ENCODE assay signal across 8 cellular contexts in genomic region chr2:87498169-87498568, GRCh38.
DNase-seq lines count a peak whose midpoint lies in the region; ATAC-seq and FAIRE-seq lines count a peak whose summit lies in the region.
"Not testable (repeated sequence)": the region's sequence is repeated elsewhere in the genome, so short reads cannot be mapped to it uniquely, and the experiment has no call there.

No MANE protein-coding gene starts in this region.

- H3K36me3 Mint-ChIP-seq in activated CD4-positive, alpha-beta T cell treated with anti-CD3 and anti-CD28 coated beads for 36 hours (ENCODE audit: low read depth); activated naive CD8-positive, alpha-beta T cell: not testable (repeated sequence)

- ATAC-seq in GM21381 (IDR thresholded peaks at IDR 0.05; ENCODE audit: unreplicated experiment) = peak; percentile 68
- ATAC-seq in HG02852 (IDR thresholded peaks at IDR 0.05; ENCODE audit: unreplicated experiment) = peak; percentile 76
- ATAC-seq in HG03558 (IDR thresholded peaks at IDR 0.05; ENCODE audit: extremely low read depth, unreplicated experiment) = peak; percentile 52
- peak; percentile 52 for ATAC-seq in activated CD4-positive, alpha-beta T cell treated with anti-CD3 and anti-CD28 coated beads for 36 hours
- peak; percentile 8 to 41 for ATAC-seq in right cardiac atrium

- H3K9me3 ChIP-seq in right cardiac atrium (ENCODE audit: control insufficient read depth, low read length) = not testable (repeated sequence)

- H3K4me1 ChIP-seq in right cardiac atrium (ENCODE audit: control insufficient read depth, insufficient read depth, low read length) = not testable (repeated sequence)

- H3K4me3 Mint-ChIP-seq in activated CD4-positive, alpha-beta T cell treated with anti-CD3 and anti-CD28 coated beads for 36 hours = peak overlapping the region; percentile 33
- H3K4me3 Mint-ChIP-seq in activated naive CD8-positive, alpha-beta T cell = not testable (repeated sequence)

- DNase-seq in GM18507 (ENCODE audit: extremely low spot score, insufficient read length, low read depth) = not testable (repeated sequence)
- DNase-seq in activated CD4-positive, alpha-beta T cell treated with anti-CD3 and anti-CD28 coated beads for 36 hours = peak; percentile 44
- peak in 1 of 3 donors; percentile 50 for DNase-seq in right cardiac atrium
- DNase-seq in stimulated activated CD8-positive, alpha-beta memory T cell treated with anti-CD3 and anti-CD28 coated beads, Interleukin-4, amount 100 ng/mL, for 48 hours = peak; percentile 68

- 14% methylated on average over 6 of the region's 9 CpGs for WGBS in right cardiac atrium

- not testable (repeated sequence) for H3K4me3 ChIP-seq in right cardiac atrium (ENCODE audit: low read length)

- H3K9me3 Mint-ChIP-seq in activated CD4-positive, alpha-beta T cell treated with anti-CD3 and anti-CD28 coated beads for 36 hours (ENCODE audit: low read depth); activated naive CD8-positive, alpha-beta T cell (ENCODE audit: low read depth): not testable (repeated sequence)

- POLR2A ChIA-PET in activated CD4-positive, alpha-beta T cell treated with anti-CD3 and anti-CD28 coated beads for 36 hours (lab: Charles Lee) = not testable (repeated sequence)

- CTCF ChIA-PET in activated CD4-positive, alpha-beta T cell treated with anti-CD3 and anti-CD28 coated beads for 36 hours (lab: Charles Lee) = not testable (repeated sequence)

- peak; percentile 78 for FAIRE-seq in GM18507 (lab: Jason Lieb, UNC)

- intact Hi-C loops in activated CD4-positive, alpha-beta T cell treated with anti-CD3 and anti-CD28 coated beads for 36 hours (cut with DNase I, micrococcal nuclease); right cardiac atrium (cut with DNase I): not testable (repeated sequence)

- H3K4me1 Mint-ChIP-seq in activated CD4-positive, alpha-beta T cell treated with anti-CD3 and anti-CD28 coated beads for 36 hours = peaks cover 18% of the 10 kb centered on the region
- peaks cover 16% of the 10 kb centered on the region for H3K4me1 Mint-ChIP-seq in activated naive CD8-positive, alpha-beta T cell (ENCODE audit: low read depth)

- not testable (repeated sequence) for H3K27me3 ChIP-seq in right cardiac atrium (ENCODE audit: control insufficient read depth, insufficient read depth)

- H3K27ac ChIP-seq in right cardiac atrium (ENCODE audit: low read length) = not testable (repeated sequence)

- not testable (repeated sequence) for H3K27me3 Mint-ChIP-seq in activated CD4-positive, alpha-beta T cell treated with anti-CD3 and anti-CD28 coated beads for 36 hours; activated naive CD8-positive, alpha-beta T cell

- H3K27ac Mint-ChIP-seq in activated CD4-positive, alpha-beta T cell treated with anti-CD3 and anti-CD28 coated beads for 36 hours = peak overlapping the region; percentile 82
- H3K27ac Mint-ChIP-seq in activated naive CD8-positive, alpha-beta T cell = peak overlapping the region; percentile 61

Comparison
In these comparisons a context has a peak if more than half of its experiments do, and no peak if none do; other contexts are left out.
1. ATAC-seq: peak in every context shown above with its lines; median percentile 76 in HG02852; 68 in GM21381; 52 in HG03558; 52 in activated CD4-positive, alpha-beta T cell treated with anti-CD3 and anti-CD28 coated beads for 36 hours; 24 in right cardiac atrium.